In the genomic region with DNA sequence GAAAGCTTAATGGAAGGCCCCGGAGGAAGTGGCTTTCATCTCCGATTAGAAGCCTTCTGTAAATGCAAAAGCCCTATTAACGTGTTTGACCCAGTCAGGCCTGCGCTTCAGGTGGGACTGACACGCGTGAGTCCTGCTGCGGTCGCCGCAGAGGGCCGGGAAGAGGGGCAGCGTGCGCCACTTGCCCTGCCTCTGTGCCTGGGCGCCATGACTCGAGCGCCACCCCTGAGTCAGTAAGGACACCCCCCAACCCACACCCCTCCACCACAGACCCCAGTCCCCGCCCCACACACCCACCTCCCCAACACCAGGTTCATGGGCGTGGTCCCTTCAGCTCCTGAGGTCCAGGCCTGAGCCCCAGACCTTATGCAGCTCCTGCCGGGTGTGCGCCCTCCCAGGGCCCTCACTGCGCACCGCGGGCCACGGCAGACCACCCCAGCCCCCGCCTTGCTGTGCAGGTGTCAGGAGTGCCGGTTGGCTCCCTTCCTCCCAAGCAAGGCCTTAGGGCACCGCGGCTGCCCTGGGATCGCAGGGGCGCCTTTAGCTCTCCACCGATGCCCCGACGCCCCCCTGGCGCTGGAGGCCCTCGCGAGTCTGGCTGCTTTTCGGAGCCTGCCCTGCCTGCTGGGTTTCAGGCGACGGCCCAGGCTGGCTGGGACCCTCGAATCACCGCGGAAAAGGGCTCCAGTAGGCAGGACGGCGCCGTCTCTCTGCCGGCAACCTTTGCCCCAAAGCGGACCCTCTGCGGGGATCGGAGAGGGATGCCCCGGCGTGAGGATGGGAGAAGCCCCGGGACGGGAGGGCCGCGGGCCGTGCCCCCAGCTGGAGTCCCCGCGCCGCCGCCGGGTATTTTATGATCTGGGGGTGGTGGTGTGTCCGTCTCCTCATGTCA, we compare ENCODE assay signal across 1 cellular context.
TF ChIP-seq lines count a peak whose summit lies in the region.

No MANE protein-coding gene starts in this region.

TF ChIP-seq in HCT116, 20 proteins besides CTCF, POLR2A, EP300 and RAD21 (continued from another document):
- TF ChIP-seq, protein P1, sequence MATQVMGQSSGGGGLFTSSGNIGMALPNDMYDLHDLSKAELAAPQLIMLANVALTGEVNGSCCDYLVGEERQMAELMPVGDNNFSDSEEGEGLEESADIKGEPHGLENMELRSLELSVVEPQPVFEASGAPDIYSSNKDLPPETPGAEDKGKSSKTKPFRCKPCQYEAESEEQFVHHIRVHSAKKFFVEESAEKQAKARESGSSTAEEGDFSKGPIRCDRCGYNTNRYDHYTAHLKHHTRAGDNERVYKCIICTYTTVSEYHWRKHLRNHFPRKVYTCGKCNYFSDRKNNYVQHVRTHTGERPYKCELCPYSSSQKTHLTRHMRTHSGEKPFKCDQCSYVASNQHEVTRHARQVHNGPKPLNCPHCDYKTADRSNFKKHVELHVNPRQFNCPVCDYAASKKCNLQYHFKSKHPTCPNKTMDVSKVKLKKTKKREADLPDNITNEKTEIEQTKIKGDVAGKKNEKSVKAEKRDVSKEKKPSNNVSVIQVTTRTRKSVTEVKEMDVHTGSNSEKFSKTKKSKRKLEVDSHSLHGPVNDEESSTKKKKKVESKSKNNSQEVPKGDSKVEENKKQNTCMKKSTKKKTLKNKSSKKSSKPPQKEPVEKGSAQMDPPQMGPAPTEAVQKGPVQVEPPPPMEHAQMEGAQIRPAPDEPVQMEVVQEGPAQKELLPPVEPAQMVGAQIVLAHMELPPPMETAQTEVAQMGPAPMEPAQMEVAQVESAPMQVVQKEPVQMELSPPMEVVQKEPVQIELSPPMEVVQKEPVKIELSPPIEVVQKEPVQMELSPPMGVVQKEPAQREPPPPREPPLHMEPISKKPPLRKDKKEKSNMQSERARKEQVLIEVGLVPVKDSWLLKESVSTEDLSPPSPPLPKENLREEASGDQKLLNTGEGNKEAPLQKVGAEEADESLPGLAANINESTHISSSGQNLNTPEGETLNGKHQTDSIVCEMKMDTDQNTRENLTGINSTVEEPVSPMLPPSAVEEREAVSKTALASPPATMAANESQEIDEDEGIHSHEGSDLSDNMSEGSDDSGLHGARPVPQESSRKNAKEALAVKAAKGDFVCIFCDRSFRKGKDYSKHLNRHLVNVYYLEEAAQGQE (IDR thresholded peaks at IDR 0.05; ENCODE audit: low read depth): no peak
- TF ChIP-seq, protein P2, sequence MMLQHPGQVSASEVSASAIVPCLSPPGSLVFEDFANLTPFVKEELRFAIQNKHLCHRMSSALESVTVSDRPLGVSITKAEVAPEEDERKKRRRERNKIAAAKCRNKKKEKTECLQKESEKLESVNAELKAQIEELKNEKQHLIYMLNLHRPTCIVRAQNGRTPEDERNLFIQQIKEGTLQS (IDR thresholded peaks at IDR 0.05): no peak
- TF ChIP-seq, protein P3, sequence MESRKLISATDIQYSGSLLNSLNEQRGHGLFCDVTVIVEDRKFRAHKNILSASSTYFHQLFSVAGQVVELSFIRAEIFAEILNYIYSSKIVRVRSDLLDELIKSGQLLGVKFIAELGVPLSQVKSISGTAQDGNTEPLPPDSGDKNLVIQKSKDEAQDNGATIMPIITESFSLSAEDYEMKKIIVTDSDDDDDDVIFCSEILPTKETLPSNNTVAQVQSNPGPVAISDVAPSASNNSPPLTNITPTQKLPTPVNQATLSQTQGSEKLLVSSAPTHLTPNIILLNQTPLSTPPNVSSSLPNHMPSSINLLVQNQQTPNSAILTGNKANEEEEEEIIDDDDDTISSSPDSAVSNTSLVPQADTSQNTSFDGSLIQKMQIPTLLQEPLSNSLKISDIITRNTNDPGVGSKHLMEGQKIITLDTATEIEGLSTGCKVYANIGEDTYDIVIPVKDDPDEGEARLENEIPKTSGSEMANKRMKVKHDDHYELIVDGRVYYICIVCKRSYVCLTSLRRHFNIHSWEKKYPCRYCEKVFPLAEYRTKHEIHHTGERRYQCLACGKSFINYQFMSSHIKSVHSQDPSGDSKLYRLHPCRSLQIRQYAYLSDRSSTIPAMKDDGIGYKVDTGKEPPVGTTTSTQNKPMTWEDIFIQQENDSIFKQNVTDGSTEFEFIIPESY (IDR thresholded peaks at IDR 0.05; ENCODE audit: extremely low read depth, insufficient replicate concordance, low read length): no peak
- TF ChIP-seq CEBPB (IDR thresholded peaks at IDR 0.05; ENCODE audit: low read depth): no peak
- TF ChIP-seq SIN3A (IDR thresholded peaks at IDR 0.05; ENCODE audit: low read depth): no peak
- TF ChIP-seq SRF (IDR thresholded peaks at IDR 0.05; ENCODE audit: low read depth): no peak
- no peak for TF ChIP-seq EGR1 (IDR thresholded peaks at IDR 0.05; ENCODE audit: low read depth)
- TF ChIP-seq POLR2AphosphoS5 (IDR thresholded peaks at IDR 0.05; ENCODE audit: low read depth, low read length): no peak
- no peak for TF ChIP-seq EZH2phosphoT487 (IDR thresholded peaks at IDR 0.05; ENCODE audit: borderline replicate concordance)
- TF ChIP-seq ZFX (IDR thresholded peaks at IDR 0.05): no peak
- TF ChIP-seq TCF7L2 (IDR thresholded peaks at IDR 0.05; ENCODE audit: borderline replicate concordance, extremely low read depth, insufficient read depth, insufficient read length): no peak
- TF ChIP-seq SP1 (IDR thresholded peaks at IDR 0.05; ENCODE audit: low read depth): no peak
- TF ChIP-seq EZH2 (IDR thresholded peaks at IDR 0.05): no peak
- TF ChIP-seq JUND (IDR thresholded peaks at IDR 0.05): no peak
- TF ChIP-seq FOSL1 (IDR thresholded peaks at IDR 0.05; ENCODE audit: low read depth): no peak
- TF ChIP-seq YY1 (IDR thresholded peaks at IDR 0.05; ENCODE audit: extremely low read depth, insufficient replicate concordance, low read depth, low read length): no peak
